11 cellular contexts compared by ENCODE assay signal in genomic region chr12:57850924-57851323, GRCh38. TPM values are rescaled to one million over a fixed set of nuclear protein-coding genes. Genes with fewer than 3 reads are reported as not detected.
DNase-seq lines count a peak whose midpoint lies in the region; ATAC-seq and TF ChIP-seq lines count a peak whose summit lies in the region.
"Had no signal": no experiment of that assay in that cellular context is flagged by ENCODE, and none has a peak within 500 bp of the region (broad histone marks: within the 10 kb centered on the region; RNA-seq: fewer than 3 reads in every experiment).

No MANE protein-coding gene starts in this region.

- H3K4me3 ChIP-seq in GM23338, result no peak overlapping the region
- H3K4me3 ChIP-seq in naive thymus-derived CD4-positive, alpha-beta T cell (ENCODE audit: low read length), result no peak overlapping the region
- H3K4me3 ChIP-seq: left lung had no signal

- peak overlapping the region; percentile 94; the same call in 1 of the 2 replicates for H3K4me2 ChIP-seq in GM23338
- H3K4me2 ChIP-seq: KMS-11 had no signal

- peak; percentile 14 for ATAC-seq in GM23338
- ATAC-seq in naive thymus-derived CD4-positive, alpha-beta T cell, result peak; percentile 26
- ATAC-seq in GM21515 (IDR thresholded peaks at IDR 0.05; ENCODE audit: unreplicated experiment), result no peak
- ATAC-seq: left lung had no signal

- CTCF ChIA-PET in naive thymus-derived CD4-positive, alpha-beta T cell (lab: Charles Lee), result interaction anchor here (1.2 kb wide), 1 partner anchor 48 kb away, joined by 4 read pairs; no protein-coding TSS in a partner anchor

- no peaks in the 10 kb centered on the region for H3K36me3 Mint-ChIP-seq in GM23338 (ENCODE audit: low read depth)
- H3K36me3 Mint-ChIP-seq in naive thymus-derived CD4-positive, alpha-beta T cell, result peaks cover 0 to 2% (median 0%) of the 10 kb centered on the region in 5 donors

- H4K20me1 ChIP-seq in GM23338 (replicated peaks; ENCODE audit: insufficient read depth), result no peaks in the 10 kb centered on the region

- H3K36me3 ChIP-seq in GM23338 (ENCODE audit: insufficient read depth), result no peaks in the 10 kb centered on the region
- peaks cover 0 to 8% (median 0%) of the 10 kb centered on the region in 3 experiments for H3K36me3 ChIP-seq in naive thymus-derived CD4-positive, alpha-beta T cell (ENCODE audit: control insufficient read depth in 2 of 3, insufficient read depth in 3 of 3, low read length in 3 of 3)
- H3K36me3 ChIP-seq: left lung had no signal

- no peak overlapping the region for H3K27ac Mint-ChIP-seq in GM23338
- no peak overlapping the region for H3K27ac Mint-ChIP-seq in naive thymus-derived CD4-positive, alpha-beta T cell

- peak; percentile 64 for DNase-seq in GM23338 (ENCODE audit: low spot score)
- DNase-seq in NCI-H82 (lab: John Stamatoyannopoulos, UW), result peak; percentile 71
- no peak for DNase-seq in naive thymus-derived CD4-positive, alpha-beta T cell
- DNase-seq in stimulated activated CD4-positive, alpha-beta T cell treated with anti-CD3 and anti-CD28 coated beads, Interleukin-4, amount 100 ng/mL, for 1 hour, result no peak
- no peak for DNase-seq in hepatic stellate cell (ENCODE audit: low spot score)
- DNase-seq in activated gamma-delta T cell treated with Interleukin-2 at 50 U/mL for 16 hours, result no peak
- DNase-seq: left lung had no signal

- intact Hi-C loops in naive thymus-derived CD4-positive, alpha-beta T cell (cut with micrococcal nuclease), result no loop called here

- H2AFZ ChIP-seq in GM23338, result no peak overlapping the region

- peak; percentile 9 for TF ChIP-seq CTCF in GM12873 (IDR thresholded peaks at IDR 0.05; ENCODE audit: insufficient read depth, low read depth, low read length, missing control alignments)
- TF ChIP-seq CTCF in GM23338 (conservative IDR thresholded peaks at IDR 0.05; ENCODE audit: low read depth in 2 of 2), result no peak

- no peaks in the 10 kb centered on the region for H3K9me2 ChIP-seq in GM23338 (ENCODE audit: insufficient read depth)

- H3K79me2 ChIP-seq in GM23338 (replicated peaks; ENCODE audit: insufficient read depth), result peaks cover 3% of the 10 kb centered on the region

- H3K4me1 Mint-ChIP-seq in GM23338, result peaks cover 45% of the 10 kb centered on the region
- H3K4me1 Mint-ChIP-seq in naive thymus-derived CD4-positive, alpha-beta T cell, result peaks cover 26 to 35% (median 31%) of the 10 kb centered on the region in 7 donors

- H3F3A ChIP-seq in GM23338 (replicated peaks; ENCODE audit: low read depth), result peaks cover 11% of the 10 kb centered on the region

- peaks cover 47% of the 10 kb centered on the region for H3K4me1 ChIP-seq in GM23338 (ENCODE audit: insufficient read depth)
- H3K4me1 ChIP-seq in naive thymus-derived CD4-positive, alpha-beta T cell (ENCODE audit: control insufficient read depth in 2 of 2, insufficient read depth in 2 of 2, low read length in 2 of 2), result peaks cover 0 to 8% of the 10 kb centered on the region in 2 donors

- H3K4me3 Mint-ChIP-seq in GM23338, result no peak overlapping the region
- H3K4me3 Mint-ChIP-seq in naive thymus-derived CD4-positive, alpha-beta T cell, result peak overlapping the region in 2 of 10 donors; percentile 7 to 27

- no peaks in the 10 kb centered on the region for H3K9me3 ChIP-seq in naive thymus-derived CD4-positive, alpha-beta T cell (ENCODE audit: control insufficient read depth in 2 of 3, low read length in 3 of 3)
- H3K9me3 ChIP-seq: left lung had no signal

- H3K27me3 ChIP-seq in GM23338 (ENCODE audit: insufficient read depth), result peaks cover 12% of the 10 kb centered on the region
- no peaks in the 10 kb centered on the region for H3K27me3 ChIP-seq in naive thymus-derived CD4-positive, alpha-beta T cell (ENCODE audit: control insufficient read depth in 2 of 2, insufficient read depth in 2 of 2, low read length in 2 of 2)

- POLR2A ChIA-PET in naive thymus-derived CD4-positive, alpha-beta T cell (lab: Charles Lee), result interaction anchor here (1.3 to 1.5 kb wide), 4 partner anchors 8 to 51 kb away, joined by 3 to 10 read pairs (median 6); no protein-coding TSS in a partner anchor

- H3K27me3 Mint-ChIP-seq in GM23338 (ENCODE audit: insufficient read depth, low read depth, poor library complexity), result peaks cover 26% of the 10 kb centered on the region
- peaks cover 0 to 73% (median 16%) of the 10 kb centered on the region in 5 donors for H3K27me3 Mint-ChIP-seq in naive thymus-derived CD4-positive, alpha-beta T cell

- H3K9me3 Mint-ChIP-seq in GM23338, result no peaks in the 10 kb centered on the region
- peaks cover 0 to 2% (median 0%) of the 10 kb centered on the region in 11 donors for H3K9me3 Mint-ChIP-seq in naive thymus-derived CD4-positive, alpha-beta T cell

- H3K27ac ChIP-seq in GM23338 (ENCODE audit: low read depth), result no peak overlapping the region
- no peak overlapping the region for H3K27ac ChIP-seq in naive thymus-derived CD4-positive, alpha-beta T cell (ENCODE audit: low read depth, low read length)
- H3K27ac ChIP-seq: KMS-11, left lung had no signal

TF ChIP-seq in GM23338, 12 proteins besides CTCF, POLR2A, EP300 and RAD21:
- no peak for TF ChIP-seq ETS1 (IDR thresholded peaks at IDR 0.05)
- no peak for TF ChIP-seq ZNF331 (CRISPR knock-in tag; IDR thresholded peaks at IDR 0.05; ENCODE audit: low read depth)
- no peak for TF ChIP-seq STAT1 (IDR thresholded peaks at IDR 0.05; ENCODE audit: unreplicated experiment)
- no peak for TF ChIP-seq REST (IDR thresholded peaks at IDR 0.05; ENCODE audit: unreplicated experiment)
- no peak for TF ChIP-seq NANOG (IDR thresholded peaks at IDR 0.05; ENCODE audit: borderline replicate concordance)
- TF ChIP-seq CREB1 (CRISPR knock-in tag; IDR thresholded peaks at IDR 0.05; ENCODE audit: low read depth), result no peak
- no peak for TF ChIP-seq ZNF114 (CRISPR knock-in tag; IDR thresholded peaks at IDR 0.05)
- TF ChIP-seq EZH2 (IDR thresholded peaks at IDR 0.05; ENCODE audit: low read depth, unreplicated experiment), result no peak

RNA-seq across cellular contexts. Expression of gene CTDSP2, which starts 4.4 kb away (rescaled TPM):
- 66.3 and 81.9 TPM in 2 replicates for total RNA-seq in GM23338 (2014; rRNA removed; shearing (Covaris generic))
- polyA plus RNA-seq in GM23338 (2016; fragmentation: Nextera tagmentation; extraction: Ambion mirVana), result 20.8 and 22.8 TPM in 2 replicates
- total RNA-seq in naive thymus-derived CD4-positive, alpha-beta T cell, result 100 to 1,000 TPM; 124 to 295 (median 145) TPM
- 100 to 1,000 TPM in 1 of 2 donors, 10 to 100 TPM in 1; 86.9 to 110 TPM for polyA plus RNA-seq in naive thymus-derived CD4-positive, alpha-beta T cell

RNA-seq across cellular contexts. Expression of gene AVIL, which starts 32.4 kb away (rescaled TPM):
- total RNA-seq in GM23338 (2014; rRNA removed; shearing (Covaris generic)), result 0.12 and 0.17 TPM in 2 replicates
- polyA plus RNA-seq in GM23338 (2016; fragmentation: Nextera tagmentation; extraction: Ambion mirVana), result 0.59 and 1.3 TPM in 2 replicates
- total RNA-seq in naive thymus-derived CD4-positive, alpha-beta T cell, result 10 to 100 TPM in 2 of 5 experiments, 1 to 10 TPM in 3; 1.7 to 20.3 (median 8.2) TPM
- under 1 TPM; 0.17 to 0.32 TPM for polyA plus RNA-seq in naive thymus-derived CD4-positive, alpha-beta T cell
- total RNA-seq: epithelial cell of proximal tubule had no signal

Comparison
In these comparisons a context has a peak if more than half of its experiments do, and no peak if none do; other contexts are left out.
1. DNase-seq: peak in GM23338 (single experiment) and NCI-H82 (single experiment); none in naive thymus-derived CD4-positive, alpha-beta T cell (0 of 9), stimulated activated CD4-positive, alpha-beta T cell treated with anti-CD3 and anti-CD28 coated beads, Interleukin-4, amount 100 ng/mL, for 1 hour (single experiment), hepatic stellate cell (single experiment) and activated gamma-delta T cell treated with Interleukin-2 at 50 U/mL for 16 hours (single experiment).